In the genomic region with DNA sequence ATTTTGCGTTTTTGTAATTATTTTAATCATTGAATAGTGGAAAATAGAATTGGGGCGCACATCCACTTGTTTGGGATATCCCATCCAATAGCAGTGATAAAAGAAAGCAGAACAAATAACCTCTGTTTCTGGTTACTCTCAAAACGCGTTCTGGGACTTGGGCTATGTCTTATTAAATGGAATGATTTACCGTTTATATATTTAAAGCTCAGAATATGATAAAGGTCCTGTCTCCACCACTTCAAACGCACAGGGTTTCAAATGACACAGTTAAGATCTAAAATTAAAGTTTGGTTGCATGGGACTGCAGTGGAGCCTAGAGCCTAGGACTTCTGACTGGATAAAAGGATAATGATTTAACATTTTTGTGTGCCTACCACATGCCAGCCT, we compare ENCODE assay signal across 1 cellular context.
TF ChIP-seq lines count a peak whose summit lies in the region.

No MANE protein-coding gene starts in this region.

TF ChIP-seq in IMR-90, 13 proteins besides CTCF, POLR2A, EP300 and RAD21 (continued from another document):
- no peak for TF ChIP-seq CEBPB (IDR thresholded peaks at IDR 0.05; ENCODE audit: low read depth, low read length)
- TF ChIP-seq RCOR1 (IDR thresholded peaks at IDR 0.05; ENCODE audit: insufficient replicate concordance, low read length) = no peak
- TF ChIP-seq FOS (IDR thresholded peaks at IDR 0.05; ENCODE audit: low read depth, low read length) = no peak
